Comparison of ENCODE assay signal across 34 cellular contexts in the genomic region with DNA sequence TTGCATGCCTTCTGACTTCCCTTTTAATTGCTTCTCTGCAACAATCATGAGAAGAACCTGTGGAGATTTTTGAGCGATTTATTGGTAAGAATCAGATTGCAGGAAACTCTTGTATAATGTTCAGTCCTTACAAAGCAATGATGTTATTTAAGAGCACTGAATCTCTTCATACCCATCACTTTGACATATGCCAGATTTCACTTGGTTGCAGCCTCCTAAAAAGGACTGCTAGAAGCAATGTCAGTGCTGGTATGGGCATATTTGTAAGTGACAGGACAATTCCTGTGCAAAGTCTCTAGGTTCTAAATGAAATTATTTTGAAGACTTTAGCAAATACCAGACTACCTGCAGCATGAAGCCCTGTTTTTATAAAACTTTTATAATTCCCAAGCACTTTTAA.
A peak's percentile ranks its signal among the peaks of the same experiment; 100 is the strongest.
DNase-seq lines count a peak whose midpoint lies in the region; ATAC-seq and TF ChIP-seq lines count a peak whose summit lies in the region.
"Had no signal": no experiment of that assay in that cellular context is flagged by ENCODE, and none has a peak within 500 bp of the region (broad histone marks: within the 10 kb centered on the region; RNA-seq: fewer than 3 reads in every experiment).

No MANE protein-coding gene starts in this region.

- WGBS in SK-N-SH (ENCODE audit: low lambda C conversion rate) = 14% methylated on average over 1 of the region's 1 CpG

- H2AFZ ChIP-seq in SK-N-SH (ENCODE audit: low read depth) = no peak overlapping the region
- no peak overlapping the region for H2AFZ ChIP-seq in neural cell (ENCODE audit: low read depth, low read length)
- H2AFZ ChIP-seq in neural progenitor cell (replicated peaks) = peak overlapping the region; percentile 22

- H3K9me3 Mint-ChIP-seq in neural progenitor cell = no peaks in the 10 kb centered on the region

- H3K9me3 ChIP-seq in SK-N-SH (no peaks in the 10 kb centered on the region), neural cell (ENCODE audit: low read length) (no peaks in the 10 kb centered on the region), neural progenitor cell (ENCODE audit: low read depth) (no peaks in the 10 kb centered on the region)
- H3K9me3 ChIP-seq: A549; BE2C; BLaER1; BLaER1 treated with 17β-estradiol and CSF1 and Interleukin-3, amounts not matched to agents 10 nM and 100 nM; Caco-2 had no signal

- H3K9me2 ChIP-seq in SK-N-SH (no peaks in the 10 kb centered on the region), neural cell (ENCODE audit: insufficient read depth, low read length) (no peaks in the 10 kb centered on the region)

- TF ChIP-seq EP300 in SK-N-SH (IDR thresholded peaks at IDR 0.05; ENCODE audit: borderline replicate concordance in 1 of 2, low read depth in 1 of 2, low read length in 1 of 2) = no peak
- peak; percentile 53 for TF ChIP-seq EP300 in neural cell (conservative IDR thresholded peaks at IDR 0.05; ENCODE audit: poor library complexity, severe bottlenecking)

- H3K4me2 ChIP-seq in SK-N-SH = no peak overlapping the region
- no peak overlapping the region for H3K4me2 ChIP-seq in neural cell (ENCODE audit: low read length)
- H3K4me2 ChIP-seq in neural progenitor cell = no peak overlapping the region
- H3K4me2 ChIP-seq: A549; BLaER1; BLaER1 treated with 17β-estradiol and CSF1 and Interleukin-3, amounts not matched to agents 10 nM and 100 nM had no signal

- POLR2A ChIA-PET in SK-N-SH (lab: Yijun Ruan, JAX) = no interaction called here

- H3F3A ChIP-seq in SK-N-SH (replicated peaks; ENCODE audit: insufficient read depth) (no peaks in the 10 kb centered on the region), neural cell (ENCODE audit: insufficient read depth, low read length, poor library complexity, severe bottlenecking) (no peaks in the 10 kb centered on the region), neural progenitor cell (ENCODE audit: low read depth) (no peaks in the 10 kb centered on the region)

- no peaks in the 10 kb centered on the region for H3K4me1 Mint-ChIP-seq in neural progenitor cell
- H3K4me1 Mint-ChIP-seq: B cell; CD14-positive monocyte; CD4-positive, alpha-beta memory T cell; CD4-positive, CD25-positive, alpha-beta regulatory T cell; CD8-positive, alpha-beta memory T cell had no signal

- H3K27ac Mint-ChIP-seq in neural progenitor cell = no peak overlapping the region
- H3K27ac Mint-ChIP-seq: B cell; CD14-positive monocyte; CD4-positive, alpha-beta memory T cell; CD4-positive, alpha-beta T cell; CD4-positive, CD25-positive, alpha-beta regulatory T cell; CD8-positive, alpha-beta memory T cell; CD8-positive, alpha-beta T cell had no signal

- H3K9ac ChIP-seq in SK-N-SH (no peak overlapping the region), neural cell (ENCODE audit: low read length) (no peak overlapping the region), neural progenitor cell (no peak overlapping the region)
- H3K9ac ChIP-seq: BLaER1; BLaER1 treated with 17β-estradiol and CSF1 and Interleukin-3, amounts not matched to agents 10 nM and 100 nM had no signal

- H3K27ac ChIP-seq in SK-N-SH (ENCODE audit: low read depth in 2 of 2, low read length in 1 of 2) = no peak overlapping the region
- H3K27ac ChIP-seq in neural cell (ENCODE audit: low read length) = no peak overlapping the region
- H3K27ac ChIP-seq in neural progenitor cell = no peak overlapping the region
- H3K27ac ChIP-seq: 22Rv1; A549; BLaER1; BLaER1 treated with 17β-estradiol and CSF1 and Interleukin-3, amounts not matched to agents 10 nM and 100 nM; C4-2B had no signal

- no peaks in the 10 kb centered on the region for H3K79me2 ChIP-seq in SK-N-SH (ENCODE audit: insufficient read depth)
- no peaks in the 10 kb centered on the region for H3K79me2 ChIP-seq in neural cell (replicated peaks; ENCODE audit: insufficient read depth, low read length)
- no peaks in the 10 kb centered on the region for H3K79me2 ChIP-seq in neural progenitor cell (ENCODE audit: low read depth)

- H3K4me1 ChIP-seq in SK-N-SH (ENCODE audit: control insufficient read depth in 1 of 2, insufficient read depth in 2 of 2, low read depth in 1 of 2, low read length in 1 of 2) = no peaks in the 10 kb centered on the region
- no peaks in the 10 kb centered on the region for H3K4me1 ChIP-seq in neural progenitor cell
- H3K4me1 ChIP-seq: A549, BE2C, Caco-2 had no signal

- ATAC-seq in SK-N-SH treated with all-trans-retinoic acid at 6 μM for 48 hours = no peak
- ATAC-seq: A549; CD8-positive, alpha-beta T cell had no signal

- no peak for TF ChIP-seq CTCF in SK-N-SH (IDR thresholded peaks at IDR 0.05)
- no peak for TF ChIP-seq CTCF in neural cell (IDR thresholded peaks at IDR 0.05; ENCODE audit: poor library complexity, severe bottlenecking)
- no peak for TF ChIP-seq CTCF in neural progenitor cell (IDR thresholded peaks at IDR 0.05)

- no peak for DNase-seq in SK-N-SH
- peak; percentile 85 for DNase-seq in SK-N-DZ (ENCODE audit: low spot score)
- no peak for DNase-seq in neural progenitor cell (ENCODE audit: low spot score)
- DNase-seq in foreskin melanocyte = no peak
- no peak for DNase-seq in DMS 273 treated with DMSO at 0.1 percent for 48 hours (lab: John Stamatoyannopoulos, UW)
- no peak for DNase-seq in medulla oblongata (ENCODE audit: extremely low spot score)
- DNase-seq: 8988T; ACHN; AML-193; BE2C; C1 segment of cervical spinal cord; Caco-2; Calu3; CD4-positive, alpha-beta memory T cell; CD4-positive, alpha-beta T cell; CD4-positive, CD25-positive, alpha-beta regulatory T cell; CD8-positive, alpha-beta memory T cell; CD8-positive, alpha-beta T cell; COR-L47; DMS153; DMS53; DMS79; DMS79 treated with DMSO at 0.1 percent for 48 hours; DND-41; EL had no signal

- H3K27me3 ChIP-seq in SK-N-SH (ENCODE audit: insufficient read depth) (no peaks in the 10 kb centered on the region), neural cell (ENCODE audit: insufficient read depth, low read depth, low read length) (no peaks in the 10 kb centered on the region), neural progenitor cell (no peaks in the 10 kb centered on the region)
- H3K27me3 ChIP-seq: BE2C; BLaER1; BLaER1 treated with 17β-estradiol and CSF1 and Interleukin-3, amounts not matched to agents 10 nM and 100 nM had no signal

- H3K36me3 ChIP-seq in SK-N-SH (replicated peaks in 1 of 2; ENCODE audit: control insufficient read depth in 1 of 2, insufficient read depth in 2 of 2, low read length in 1 of 2) = no peaks in the 10 kb centered on the region
- H3K36me3 ChIP-seq in neural cell (ENCODE audit: insufficient read depth, low read length) = no peaks in the 10 kb centered on the region
- no peaks in the 10 kb centered on the region for H3K36me3 ChIP-seq in neural progenitor cell
- H3K36me3 ChIP-seq: BE2C; BLaER1; BLaER1 treated with 17β-estradiol and CSF1 and Interleukin-3, amounts not matched to agents 10 nM and 100 nM had no signal

- no peaks in the 10 kb centered on the region for H3K36me3 Mint-ChIP-seq in neural progenitor cell
- H3K36me3 Mint-ChIP-seq: CD14-positive monocyte; CD4-positive, alpha-beta memory T cell; CD4-positive, CD25-positive, alpha-beta regulatory T cell; CD8-positive, alpha-beta memory T cell; CD8-positive, alpha-beta T cell had no signal

- no peak overlapping the region for H3K4me3 Mint-ChIP-seq in neural progenitor cell
- H3K4me3 Mint-ChIP-seq: B cell; CD14-positive monocyte; CD4-positive, alpha-beta memory T cell; CD4-positive, alpha-beta T cell; CD4-positive, CD25-positive, alpha-beta regulatory T cell; CD8-positive, alpha-beta memory T cell; CD8-positive, alpha-beta T cell had no signal

- H4K20me1 ChIP-seq in SK-N-SH (ENCODE audit: insufficient read depth) = no peaks in the 10 kb centered on the region
- no peaks in the 10 kb centered on the region for H4K20me1 ChIP-seq in neural cell (ENCODE audit: insufficient read depth)
- no peaks in the 10 kb centered on the region for H4K20me1 ChIP-seq in neural progenitor cell (ENCODE audit: low read depth)
- H4K20me1 ChIP-seq: BLaER1; BLaER1 treated with 17β-estradiol and CSF1 and Interleukin-3, amounts not matched to agents 10 nM and 100 nM had no signal

- no peaks in the 10 kb centered on the region for H3K27me3 Mint-ChIP-seq in neural progenitor cell (ENCODE audit: insufficient read depth, low read depth)
- H3K27me3 Mint-ChIP-seq: B cell; CD4-positive, alpha-beta memory T cell; CD4-positive, alpha-beta T cell; CD4-positive, CD25-positive, alpha-beta regulatory T cell; CD8-positive, alpha-beta memory T cell had no signal

- CTCF ChIA-PET in SK-N-SH (lab: Yijun Ruan, JAX) = no interaction called here

- TF ChIP-seq RAD21 in SK-N-SH (IDR thresholded peaks at IDR 0.05; ENCODE audit: low read length) (no peak), neural cell (conservative IDR thresholded peaks at IDR 0.05) (no peak)

- H3K4me3 ChIP-seq in SK-N-SH (ENCODE audit: low read depth in 2 of 2, low read length in 1 of 2) (no peak overlapping the region), neural cell (ENCODE audit: low read length) (no peak overlapping the region), neural progenitor cell (no peak overlapping the region)
- H3K4me3 ChIP-seq: A549; BLaER1; BLaER1 treated with 17β-estradiol and CSF1 and Interleukin-3, amounts not matched to agents 10 nM and 100 nM had no signal

TF ChIP-seq in SK-N-SH treated with all-trans-retinoic acid at 6 μM for 48 hours, 23 proteins besides CTCF, POLR2A, EP300 and RAD21:
- TF ChIP-seq ISL1 (CRISPR knock-in tag; IDR thresholded peaks at IDR 0.05) (peak; percentile 37; the same call in 1 of the 2 replicates), TOX (CRISPR knock-in tag; IDR thresholded peaks at IDR 0.05; ENCODE audit: borderline replicate concordance) (no peak), BACH2 (CRISPR knock-in tag; IDR thresholded peaks at IDR 0.05; ENCODE audit: borderline replicate concordance) (no peak)

TF ChIP-seq in SK-N-SH, 30 proteins besides CTCF, POLR2A, EP300 and RAD21 (continues in another document):
- TF ChIP-seq MXI1 (IDR thresholded peaks at IDR 0.05; ENCODE audit: low read depth, low read length) = no peak
- TF ChIP-seq RCOR1 (IDR thresholded peaks at IDR 0.05; ENCODE audit: low read length) = no peak
- no peak for TF ChIP-seq MAX (IDR thresholded peaks at IDR 0.05; ENCODE audit: low read depth)
- no peak for TF ChIP-seq POLR2AphosphoS5 (IDR thresholded peaks at IDR 0.05; ENCODE audit: low read depth, low read length)

TF ChIP-seq in neural cell, 6 proteins besides CTCF, POLR2A, EP300 and RAD21 (continues in another document):
- TF ChIP-seq EZH2 (IDR thresholded peaks at IDR 0.05; ENCODE audit: borderline replicate concordance, insufficient read depth, low read length, poor library complexity, severe bottlenecking) (no peak), TAF1 (IDR thresholded peaks at IDR 0.05; ENCODE audit: low read depth) (no peak), MXI1 (conservative IDR thresholded peaks at IDR 0.05; ENCODE audit: poor library complexity, severe bottlenecking) (no peak), SMC3 (conservative IDR thresholded peaks at IDR 0.05; ENCODE audit: poor library complexity) (no peak)
